Comparison of ENCODE assay signal across 1 cellular context in genomic region chr3:183551930-183552329, GRCh38.
TF ChIP-seq lines count a peak whose summit lies in the region.

No MANE protein-coding gene starts in this region.

TF ChIP-seq in HepG2, 621 proteins besides CTCF, POLR2A, EP300 and RAD21 (continued from another document):
- TF ChIP-seq NFIC (IDR thresholded peaks at IDR 0.05; ENCODE audit: low read length): no peak
- no peak for TF ChIP-seq ZNF609 (CRISPR knock-in tag; IDR thresholded peaks at IDR 0.05; ENCODE audit: borderline replicate concordance)
- no peak for TF ChIP-seq ZNF816 (CRISPR knock-in tag; IDR thresholded peaks at IDR 0.05; ENCODE audit: borderline replicate concordance)
